ENCODE assay signal across 10 cellular contexts in the genomic region with DNA sequence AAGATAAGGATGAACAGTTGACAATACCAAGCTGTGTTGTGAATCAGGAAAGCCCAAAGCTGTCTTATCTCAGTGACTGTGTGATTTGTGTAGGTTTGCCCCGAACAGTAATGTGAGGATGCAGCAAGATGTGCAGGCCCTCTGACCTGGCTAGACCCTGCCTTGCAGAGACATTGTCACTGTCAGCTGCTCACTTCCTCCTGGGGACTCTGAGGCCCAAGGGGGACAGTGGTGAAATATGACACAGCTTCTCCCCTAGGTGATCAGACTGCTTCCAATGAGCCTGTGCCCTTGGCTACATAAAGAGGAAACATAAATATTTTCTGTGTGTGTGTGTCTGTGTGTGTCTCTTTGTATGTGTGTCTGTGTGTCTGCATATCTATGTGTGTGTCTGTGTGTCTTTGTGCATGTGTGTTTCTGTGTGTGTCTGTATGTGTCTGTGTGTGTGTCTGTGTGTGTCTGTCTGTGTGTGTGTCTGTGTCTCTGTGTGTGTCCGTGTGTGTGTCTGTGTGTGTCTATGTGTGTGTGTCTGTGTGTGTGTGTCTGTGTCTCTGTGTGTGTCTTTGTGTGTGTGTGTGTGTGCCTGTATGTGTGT. TPM values are rescaled to one million over a fixed set of nuclear protein-coding genes. Genes with fewer than 3 reads are reported as not detected.
DNase-seq lines count a peak whose midpoint lies in the region; ATAC-seq and TF ChIP-seq lines count a peak whose summit lies in the region.
"Had no signal": no experiment of that assay in that cellular context is flagged by ENCODE, and none has a peak within 500 bp of the region (broad histone marks: within the 10 kb centered on the region; RNA-seq: fewer than 3 reads in every experiment).

No MANE protein-coding gene starts in this region.

- no peak overlapping the region for H3K4me3 Mint-ChIP-seq in memory B cell
- H3K4me3 Mint-ChIP-seq: activated T-cell treated with anti-CD3 and anti-CD28 coated beads, Interleukin-2, amount 50 U/mL, for 24 hours had no signal

- WGBS in aorta, 2 donors: 82 to 88% methylated on average over 2 of the region's 2 CpGs

- H3K79me2 ChIP-seq in Karpas-422 (ENCODE audit: low read length): peaks cover 65% of the 10 kb centered on the region

- H3K27me3 ChIP-seq in Karpas-422 (ENCODE audit: low read length): no peaks in the 10 kb centered on the region
- H3K27me3 ChIP-seq in aorta (ENCODE audit: control insufficient read depth in 1 of 2, insufficient read depth in 2 of 2, low read length in 1 of 2): no peaks in the 10 kb centered on the region
- H3K27me3 ChIP-seq in tibial artery: no peaks in the 10 kb centered on the region

- peaks cover 15% of the 10 kb centered on the region for H3K4me1 Mint-ChIP-seq in memory B cell

- peak overlapping the region; percentile 63 for H3K9ac ChIP-seq in Karpas-422 (ENCODE audit: low read length)

- intact Hi-C loops in aorta (cut with DNase I) (no loop called here), tibial artery (cut with DNase I; ENCODE audit: low total_unique reads) (no loop called here)

- peak overlapping the region; percentile 48; the same call in 1 of the 2 replicates for H3K4me3 ChIP-seq in Karpas-422 (ENCODE audit: low read length)
- no peak overlapping the region for H3K4me3 ChIP-seq in aorta (ENCODE audit: low read length in 2 of 2)
- H3K4me3 ChIP-seq in tibial artery: no peak overlapping the region

- H3K27ac ChIP-seq in Karpas-422 (ENCODE audit: low read length) (peak overlapping the region; percentile 96), aorta (ENCODE audit: low read depth in 1 of 2, low read length in 2 of 2) (no peak overlapping the region), tibial artery (no peak overlapping the region)

- H4K20me1 ChIP-seq in Karpas-422 (ENCODE audit: insufficient read depth, low read depth, low read length): no peaks in the 10 kb centered on the region

- no peaks in the 10 kb centered on the region for H3K9me2 ChIP-seq in Karpas-422 (replicated peaks; ENCODE audit: insufficient read depth, low read length)

- DNase-seq in Karpas-422 (peak; percentile 88), memory B cell (ENCODE audit: low spot score in 2 of 2) (no peak), dermis blood vessel endothelial cell (no peak), aorta (no peak), tibial artery (no peak)
- no peak for DNase-seq in activated CD4-positive, alpha-beta T cell treated with anti-CD3 and anti-CD28 coated beads, Interleukin-2, amount 50 U/mL, for 1 hour
- DNase-seq: activated T-cell treated with anti-CD3 and anti-CD28 coated beads, Interleukin-2, amount 50 U/mL, for 24 hours; NCI-H510A had no signal

- H3K36me3 ChIP-seq in Karpas-422 (ENCODE audit: insufficient read depth, low read length) (peaks cover 12% of the 10 kb centered on the region; the same call in 1 of the 2 replicates), aorta (ENCODE audit: control insufficient read depth in 1 of 2, insufficient read depth in 2 of 2, low read length in 1 of 2) (peaks cover 0 to 2% of the 10 kb centered on the region in 2 donors), tibial artery (peaks cover 0 to 4% (median 0%) of the 10 kb centered on the region in 3 donors)

- no peaks in the 10 kb centered on the region for H3K27me3 Mint-ChIP-seq in memory B cell
- H3K27me3 Mint-ChIP-seq: activated T-cell treated with anti-CD3 and anti-CD28 coated beads, Interleukin-2, amount 50 U/mL, for 24 hours had no signal

- H3K9me3 ChIP-seq in Karpas-422 (ENCODE audit: low read length) (no peaks in the 10 kb centered on the region), aorta (ENCODE audit: control insufficient read depth, low read length) (no peaks in the 10 kb centered on the region), tibial artery (no peaks in the 10 kb centered on the region)

- TF ChIP-seq CTCF in tibial artery (IDR thresholded peaks at IDR 0.05): no peak

- peak overlapping the region; percentile 60 for H3K4me2 ChIP-seq in Karpas-422 (ENCODE audit: low read depth, low read length, poor library complexity, severe bottlenecking)

- H3K4me1 ChIP-seq in Karpas-422 (ENCODE audit: low read length) (peaks cover 91% of the 10 kb centered on the region), aorta (ENCODE audit: control insufficient read depth in 1 of 2, insufficient read depth in 2 of 2, low read length in 2 of 2) (no peaks in the 10 kb centered on the region), tibial artery (peaks cover 0 to 7% (median 4%) of the 10 kb centered on the region in 4 donors)

- H3K9me3 Mint-ChIP-seq in memory B cell: no peaks in the 10 kb centered on the region
- H3K9me3 Mint-ChIP-seq: activated T-cell treated with anti-CD3 and anti-CD28 coated beads, Interleukin-2, amount 50 U/mL, for 24 hours had no signal

- H2AFZ ChIP-seq in Karpas-422 (ENCODE audit: low read length): no peak overlapping the region

- H3K36me3 Mint-ChIP-seq in memory B cell: no peaks in the 10 kb centered on the region

- ATAC-seq in GM18870 (IDR thresholded peaks at IDR 0.05; ENCODE audit: unreplicated experiment): peak; percentile 63
- peak; percentile 81 for ATAC-seq in HG02642 (IDR thresholded peaks at IDR 0.05; ENCODE audit: poor library complexity, unreplicated experiment)
- ATAC-seq in memory B cell (ENCODE audit: low read depth): peak; percentile 82
- ATAC-seq in aorta (ENCODE audit: low FRiP score): no peak

- no peak overlapping the region for H3K27ac Mint-ChIP-seq in memory B cell
- H3K27ac Mint-ChIP-seq: activated T-cell treated with anti-CD3 and anti-CD28 coated beads, Interleukin-2, amount 50 U/mL, for 24 hours had no signal

RNA-seq across cellular contexts. Expression of a gene that starts 21.7 kb away (rescaled TPM):
- 46.6 and 87.3 TPM in 2 replicates for total RNA-seq in Karpas-422 (2014; rRNA removed; shearing (Covaris generic); ENCODE audit: low replicate concordance)
- total RNA-seq in dermis blood vessel endothelial cell (12.1 and 14.2 TPM in 2 replicates), aorta (10 to 100 TPM; 20.0 to 34.0 TPM)
- polyA plus RNA-seq in aorta: 1 to 10 TPM; 4.0 to 6.6 TPM
